Comparison of ENCODE assay signal across 8 cellular contexts in the genomic region with DNA sequence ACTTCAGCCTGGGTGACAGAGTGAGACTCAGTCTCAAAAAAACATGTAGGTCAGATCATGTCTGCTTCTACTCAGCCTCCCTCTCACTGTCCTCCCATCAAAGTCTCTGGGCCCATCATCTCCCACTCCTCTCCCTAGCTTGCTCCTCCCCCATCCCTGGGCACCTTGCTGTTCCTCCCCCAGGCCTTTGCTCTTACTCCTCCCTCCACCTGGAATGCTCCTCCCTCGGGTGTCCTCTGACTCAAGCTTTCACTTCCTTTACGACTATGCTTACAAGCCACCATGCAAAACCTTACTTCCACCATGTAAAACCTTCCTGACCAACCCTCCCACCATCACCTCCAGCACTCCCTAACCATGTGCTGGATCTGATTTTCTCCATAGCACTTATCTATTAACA. TPM values are rescaled to one million over a fixed set of nuclear protein-coding genes. Genes with fewer than 3 reads are reported as not detected.
DNase-seq lines count a peak whose midpoint lies in the region; ATAC-seq and TF ChIP-seq lines count a peak whose summit lies in the region.

No MANE protein-coding gene starts in this region.

- H3K36me3 Mint-ChIP-seq in immature natural killer cell = peaks cover 43 to 63% (median 51%) of the 10 kb centered on the region in 3 donors

- peaks cover 0 to 2% (median 0%) of the 10 kb centered on the region in 3 donors for H3K27me3 Mint-ChIP-seq in immature natural killer cell (ENCODE audit: low read depth in 3 of 3)

- peaks cover 31 to 40% of the 10 kb centered on the region in 2 donors for H3K4me1 Mint-ChIP-seq in immature natural killer cell

- ATAC-seq in GM18498 (IDR thresholded peaks at IDR 0.05; ENCODE audit: unreplicated experiment) (peak; percentile 84), GM21529 (IDR thresholded peaks at IDR 0.05; ENCODE audit: unreplicated experiment) (peak; percentile 91), HG03571 (IDR thresholded peaks at IDR 0.05; ENCODE audit: unreplicated experiment) (no peak)

- H3K4me3 ChIP-seq in WERI-Rb-1 (ENCODE audit: low read depth, low read length) = no peak overlapping the region

- TF ChIP-seq CTCF in WERI-Rb-1 (IDR thresholded peaks at IDR 0.05; ENCODE audit: low read depth, low read length) = no peak

- no peaks in the 10 kb centered on the region for H3K9me3 Mint-ChIP-seq in immature natural killer cell

- H3K36me3 ChIP-seq in WERI-Rb-1 = peaks cover 38% of the 10 kb centered on the region

- no peaks in the 10 kb centered on the region for H3K27me3 ChIP-seq in WERI-Rb-1 (ENCODE audit: insufficient read depth, low read depth, severe bottlenecking)

- H3K27ac ChIP-seq in WERI-Rb-1 = no peak overlapping the region

- peak overlapping the region; percentile 60 to 97 (median 86) for H3K27ac Mint-ChIP-seq in immature natural killer cell

- DNase-seq in M059J (ENCODE audit: low read depth) (peak; percentile 20), immature natural killer cell (no peak), WERI-Rb-1 (no peak), NCI-H1105 (lab: John Stamatoyannopoulos, UW) (no peak), NCI-H146 (lab: John Stamatoyannopoulos, UW) (no peak)

- peak overlapping the region; percentile 52 to 73 (median 67) for H3K4me3 Mint-ChIP-seq in immature natural killer cell

- no peaks in the 10 kb centered on the region for H3K9me3 ChIP-seq in WERI-Rb-1 (ENCODE audit: severe bottlenecking)

RNA-seq across cellular contexts. Expression of gene MTMR12, which starts 51.5 kb away (rescaled TPM):
- 11.1 and 19.1 TPM in 2 replicates for total RNA-seq in M059J (2014; rRNA removed; shearing (Covaris generic))
- polyA plus RNA-seq in immature natural killer cell = 10 to 100 TPM; 17.2 to 30.5 (median 20.3) TPM
